ENCODE assay signal across 1 cellular context in genomic region chr1:201955009-201955749, GRCh38.
TF ChIP-seq lines count a peak whose summit lies in the region.

TIMM17A (plus strand) TSS chr1:201955503; CDS start chr1:201955527, 24 bp downstream.

TF ChIP-seq in GM12878, 131 proteins besides CTCF, POLR2A, EP300 and RAD21 (continued from another document):
- peak; percentile 68; the same call in 1 of the 2 replicates for TF ChIP-seq IRF3 (IDR thresholded peaks at IDR 0.05)
- TF ChIP-seq TARDBP (IDR thresholded peaks at IDR 0.05; ENCODE audit: borderline replicate concordance), result no peak; the same call in 1 of the 2 replicates
- TF ChIP-seq SREBF2 (IDR thresholded peaks at IDR 0.05; ENCODE audit: low read length), result no peak
- TF ChIP-seq EGR1 (IDR thresholded peaks at IDR 0.05; ENCODE audit: borderline replicate concordance in 1 of 2, low read depth in 2 of 2, low read length in 2 of 2), result peak in 1 of 2 experiments; percentile 95; a peak in 2 of 3 replicates
TF ChIP-seq in GM12878: peak in this region for 62.
